ENCODE assay signal across 16 cellular contexts in the genomic region with DNA sequence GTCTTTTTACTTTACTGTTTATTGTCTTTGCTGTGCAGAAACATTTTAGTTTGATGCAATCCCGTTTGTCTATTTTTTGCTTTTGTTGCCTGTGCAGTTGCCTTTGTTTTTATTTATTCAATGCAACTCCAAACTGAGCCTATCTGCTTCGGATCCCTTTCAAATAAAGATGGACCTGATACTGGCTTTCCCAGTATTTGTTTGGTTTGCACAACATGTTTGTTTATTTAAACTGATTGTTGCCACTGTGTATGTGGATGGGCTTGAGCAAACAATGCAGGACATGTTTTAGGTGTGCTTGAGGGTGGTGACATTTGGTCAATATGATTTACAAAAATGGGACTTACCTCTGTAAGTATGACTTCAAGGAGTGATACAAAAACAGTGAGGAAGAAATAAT. TPM values are rescaled to one million over a fixed set of nuclear protein-coding genes. Genes with fewer than 3 reads are reported as not detected.
DNase-seq lines count a peak whose midpoint lies in the region; ATAC-seq and TF ChIP-seq lines count a peak whose summit lies in the region.
"Had no signal": no experiment of that assay in that cellular context is flagged by ENCODE, and none has a peak within 500 bp of the region (broad histone marks: within the 10 kb centered on the region; RNA-seq: fewer than 3 reads in every experiment).

No MANE protein-coding gene starts in this region.

- no peaks in the 10 kb centered on the region for H3K9me2 ChIP-seq in PC-3 (replicated peaks; ENCODE audit: low read length)

- H3K27me3 ChIP-seq in PC-3 (ENCODE audit: low read length): no peaks in the 10 kb centered on the region
- H3K27me3 ChIP-seq in CD4-positive, alpha-beta memory T cell (ENCODE audit: insufficient read depth, low read length): no peaks in the 10 kb centered on the region

- no peak for TF ChIP-seq CTCF in PC-3 (conservative IDR thresholded peaks at IDR 0.05; ENCODE audit: low read depth, low read length)
- no peak for TF ChIP-seq CTCF in nephron (IDR thresholded peaks at IDR 0.05; ENCODE audit: unreplicated experiment in 3 of 3)

- H3K4me1 ChIP-seq in PC-3 (ENCODE audit: insufficient read depth, low read length): peaks cover 75% of the 10 kb centered on the region
- no peaks in the 10 kb centered on the region for H3K4me1 ChIP-seq in CD4-positive, alpha-beta memory T cell (ENCODE audit: insufficient read depth, low read length)
- H3K4me1 ChIP-seq: BE2C, Caco-2 had no signal

- ATAC-seq in PC-3: no peak
- ATAC-seq: GM23338 had no signal

- H3K4me3 Mint-ChIP-seq in nephron: no peak overlapping the region
- H3K4me3 Mint-ChIP-seq in CD4-positive, alpha-beta memory T cell: no peak overlapping the region
- H3K4me3 Mint-ChIP-seq in activated CD4-positive, alpha-beta T cell treated with anti-CD3 and anti-CD28 coated beads, Interleukin-2, amount 10 ng/mL, durations not matched to agents 7 days and 5 days: no peak overlapping the region
- H3K4me3 Mint-ChIP-seq: CD4-positive, CD25-positive, alpha-beta regulatory T cell; GM23338 had no signal

- no peak overlapping the region for H3K27ac ChIP-seq in PC-3 (ENCODE audit: low read length)
- no peak overlapping the region for H3K27ac ChIP-seq in CD4-positive, alpha-beta memory T cell (ENCODE audit: low read depth, low read length)

- no peaks in the 10 kb centered on the region for H4K20me1 ChIP-seq in PC-3 (ENCODE audit: low read length)

- H2AFZ ChIP-seq in PC-3 (ENCODE audit: low read length): no peak overlapping the region
- H2AFZ ChIP-seq: GM23338 had no signal

- H3K36me3 Mint-ChIP-seq in nephron (ENCODE audit: low read depth): no peaks in the 10 kb centered on the region
- H3K36me3 Mint-ChIP-seq in CD4-positive, alpha-beta memory T cell: no peaks in the 10 kb centered on the region
- H3K36me3 Mint-ChIP-seq in activated CD4-positive, alpha-beta T cell treated with anti-CD3 and anti-CD28 coated beads, Interleukin-2, amount 10 ng/mL, durations not matched to agents 7 days and 5 days (ENCODE audit: low read depth): no peaks in the 10 kb centered on the region
- H3K36me3 Mint-ChIP-seq: CD4-positive, CD25-positive, alpha-beta regulatory T cell had no signal

- intact Hi-C loops in PC-3 (cut with micrococcal nuclease): no loop called here
- intact Hi-C loops in CD4-positive, alpha-beta memory T cell (cut with micrococcal nuclease): no loop called here

- peak; percentile 63 for DNase-seq in Caki2 (ENCODE audit: low read depth)
- peak; percentile 9 for DNase-seq in DMS53 treated with DMSO at 0.1 percent for 48 hours (lab: John Stamatoyannopoulos, UW; ENCODE audit: unreplicated experiment)
- no peak for DNase-seq in PC-3
- DNase-seq in NCI-H748 (lab: John Stamatoyannopoulos, UW; ENCODE audit: unreplicated experiment): no peak
- no peak for DNase-seq in CD4-positive, alpha-beta memory T cell
- DNase-seq in activated CD4-positive, alpha-beta T cell treated with anti-CD3 and anti-CD28 coated beads, Interleukin-2, amount 10 ng/mL, durations not matched to agents 7 days and 5 days: no peak
- DNase-seq: ACHN; BE2C; C1 segment of cervical spinal cord; Caco-2; CD4-positive, CD25-positive, alpha-beta regulatory T cell; GDM1; HCEC 1CT; KG1 had no signal

- H3K9me3 ChIP-seq in PC-3 (ENCODE audit: low read length): no peaks in the 10 kb centered on the region
- H3K9me3 ChIP-seq in CD4-positive, alpha-beta memory T cell (ENCODE audit: control insufficient read depth in 1 of 2, low read length in 2 of 2): no peaks in the 10 kb centered on the region
- H3K9me3 ChIP-seq: BE2C, Caco-2 had no signal

- H3K9ac ChIP-seq in PC-3 (ENCODE audit: low read length): no peak overlapping the region

- no peaks in the 10 kb centered on the region for H3F3A ChIP-seq in PC-3 (ENCODE audit: low read length, unreplicated experiment)

- H3K27me3 Mint-ChIP-seq in nephron (ENCODE audit: low read depth): peaks cover 18% of the 10 kb centered on the region
- H3K27me3 Mint-ChIP-seq in CD4-positive, alpha-beta memory T cell: peaks cover 12 to 17% of the 10 kb centered on the region in 2 donors
- H3K27me3 Mint-ChIP-seq in activated CD4-positive, alpha-beta T cell treated with anti-CD3 and anti-CD28 coated beads, Interleukin-2, amount 10 ng/mL, durations not matched to agents 7 days and 5 days: peaks cover 11% of the 10 kb centered on the region

- H3K9me3 Mint-ChIP-seq in nephron: no peaks in the 10 kb centered on the region
- H3K9me3 Mint-ChIP-seq in CD4-positive, alpha-beta memory T cell: peaks cover 0 to 3% (median 0%) of the 10 kb centered on the region in 8 donors
- no peaks in the 10 kb centered on the region for H3K9me3 Mint-ChIP-seq in activated CD4-positive, alpha-beta T cell treated with anti-CD3 and anti-CD28 coated beads, Interleukin-2, amount 10 ng/mL, durations not matched to agents 7 days and 5 days
- H3K9me3 Mint-ChIP-seq: GM23338 had no signal

- peaks cover 13% of the 10 kb centered on the region for H3K4me1 Mint-ChIP-seq in nephron
- H3K4me1 Mint-ChIP-seq in CD4-positive, alpha-beta memory T cell: peaks cover 0 to 4% (median 0%) of the 10 kb centered on the region in 4 donors
- no peaks in the 10 kb centered on the region for H3K4me1 Mint-ChIP-seq in activated CD4-positive, alpha-beta T cell treated with anti-CD3 and anti-CD28 coated beads, Interleukin-2, amount 10 ng/mL, durations not matched to agents 7 days and 5 days
- H3K4me1 Mint-ChIP-seq: CD4-positive, CD25-positive, alpha-beta regulatory T cell had no signal

- no TSS peak for BruUV-seq in PC-3 (replicated peaks; lab: Mats Ljungman, UMichigan)

- no peaks in the 10 kb centered on the region for H3K36me3 ChIP-seq in PC-3 (ENCODE audit: low read depth, low read length)
- H3K36me3 ChIP-seq in CD4-positive, alpha-beta memory T cell (ENCODE audit: insufficient read depth, low read length): no peaks in the 10 kb centered on the region
- H3K36me3 ChIP-seq: BE2C had no signal

- peak overlapping the region; percentile 82; the same call in 1 of the 2 replicates for H3K4me2 ChIP-seq in PC-3 (ENCODE audit: low read length)
- H3K4me2 ChIP-seq: GM23338 had no signal

- peak overlapping the region in 2 of 3 experiments; percentile 18 to 86 for H3K27ac Mint-ChIP-seq in nephron
- H3K27ac Mint-ChIP-seq in CD4-positive, alpha-beta memory T cell: no peak overlapping the region
- H3K27ac Mint-ChIP-seq in activated CD4-positive, alpha-beta T cell treated with anti-CD3 and anti-CD28 coated beads, Interleukin-2, amount 10 ng/mL, durations not matched to agents 7 days and 5 days: no peak overlapping the region
- H3K27ac Mint-ChIP-seq: CD4-positive, CD25-positive, alpha-beta regulatory T cell; GM23338 had no signal

- CTCF ChIA-PET in PC-3 (lab: Charles Lee): no interaction called here
- CTCF ChIA-PET in CD4-positive, alpha-beta memory T cell (lab: Charles Lee; ENCODE audit: partially characterized antibody): no interaction called here
- CTCF ChIA-PET in activated CD4-positive, alpha-beta T cell treated with anti-CD3 and anti-CD28 coated beads, Interleukin-2, amount 10 ng/mL, durations not matched to agents 7 days and 5 days (lab: Charles Lee): no interaction called here

- in situ Hi-C loops in Caki2 (cut with HindIII; ENCODE audit: low pct_unique_long_range_greater_than_20kb, low sequenced_read_pairs): no loop called here

- POLR2A ChIA-PET in PC-3 (lab: Charles Lee; ENCODE audit: unreplicated experiment): no interaction called here
- POLR2A ChIA-PET in CD4-positive, alpha-beta memory T cell (lab: Charles Lee; ENCODE audit: partially characterized antibody): no interaction called here
- POLR2A ChIA-PET in activated CD4-positive, alpha-beta T cell treated with anti-CD3 and anti-CD28 coated beads, Interleukin-2, amount 10 ng/mL, durations not matched to agents 7 days and 5 days (lab: Charles Lee): no interaction called here

- H3K4me3 ChIP-seq in PC-3 (ENCODE audit: low read length): no peak overlapping the region
- no peak overlapping the region for H3K4me3 ChIP-seq in CD4-positive, alpha-beta memory T cell (ENCODE audit: low read length in 2 of 2)
- H3K4me3 ChIP-seq: GM23338 had no signal

- peaks cover 96% of the 10 kb centered on the region for H3K79me2 ChIP-seq in PC-3 (ENCODE audit: low read length)

RNA-seq across cellular contexts. Expression of a gene that starts 6.7 kb away (rescaled TPM):
- total RNA-seq in Caki2 (2014; rRNA removed; shearing (Covaris generic); ENCODE audit: low replicate concordance): 26.0 and 36.2 TPM in 2 replicates
- total RNA-seq in PC-3 (2014; rRNA removed): 16.5 and 17.7 TPM in 2 replicates
- not detected for total RNA-seq in CD4-positive, alpha-beta memory T cell
- not detected for polyA plus RNA-seq in CD4-positive, alpha-beta memory T cell
- total RNA-seq in activated CD4-positive, alpha-beta T cell treated with anti-CD3 and anti-CD28 coated beads, Interleukin-2, amount 10 ng/mL, durations not matched to agents 7 days and 5 days: not detected
- total RNA-seq: Caco-2; CD4-positive, CD25-positive, alpha-beta regulatory T cell had no signal
- polyA plus RNA-seq: CD4-positive, CD25-positive, alpha-beta regulatory T cell had no signal

Comparison
In these comparisons a context has a peak if more than half of its experiments do, and no peak if none do; other contexts are left out.
1. DNase-seq: peak in Caki2 (single experiment) and DMS53 treated with DMSO at 0.1 percent for 48 hours (single experiment); none in PC-3 (single experiment), NCI-H748 (single experiment), CD4-positive, alpha-beta memory T cell (0 of 5) and activated CD4-positive, alpha-beta T cell treated with anti-CD3 and anti-CD28 coated beads, Interleukin-2, amount 10 ng/mL, durations not matched to agents 7 days and 5 days (single experiment).
2. H3K27ac Mint-ChIP-seq: peak in nephron (2 of 3); none in CD4-positive, alpha-beta memory T cell (0 of 7) and activated CD4-positive, alpha-beta T cell treated with anti-CD3 and anti-CD28 coated beads, Interleukin-2, amount 10 ng/mL, durations not matched to agents 7 days and 5 days (single experiment).
3. RNA of a gene that starts 6.7 kb away (total RNA-seq): 26.0 to 36.2 TPM in Caki2 and 16.5 to 17.7 TPM in PC-3; not detected in CD4-positive, alpha-beta memory T cell and not detected in activated CD4-positive, alpha-beta T cell treated with anti-CD3 and anti-CD28 coated beads, Interleukin-2, amount 10 ng/mL, durations not matched to agents 7 days and 5 days; every median in the first group is over 10 times any median in the second.